ENCODE assay signal across 1 cellular context in genomic region chr5:93585753-93586385, GRCh38.
TF ChIP-seq lines count a peak whose summit lies in the region.

No MANE protein-coding gene starts in this region.

TF ChIP-seq in HepG2, 621 proteins besides CTCF, POLR2A, EP300 and RAD21:
- peak; percentile 17 for TF ChIP-seq ASH2L (IDR thresholded peaks at IDR 0.05; ENCODE audit: insufficient read length, low read depth, low read length)
- TF ChIP-seq MIER3 (CRISPR knock-in tag; IDR thresholded peaks at IDR 0.05; ENCODE audit: borderline replicate concordance): no peak
- 0 out of 2 replicates have a peak, but pooled peaks have one; percentile 3 for TF ChIP-seq UBTF (CRISPR knock-in tag; IDR thresholded peaks at IDR 0.05)
- 0 out of 2 replicates have a peak, but pooled peaks have one; percentile 14 for TF ChIP-seq GATAD2A (CRISPR knock-in tag; IDR thresholded peaks at IDR 0.05)
- TF ChIP-seq ZGPAT (CRISPR knock-in tag; IDR thresholded peaks at IDR 0.05): 0 out of 2 replicates have a peak, but pooled peaks have one; percentile 5
- TF ChIP-seq MTF2 (CRISPR knock-in tag; IDR thresholded peaks at IDR 0.05; ENCODE audit: borderline replicate concordance): no peak
- no peak for TF ChIP-seq KLF12 (CRISPR knock-in tag; IDR thresholded peaks at IDR 0.05; ENCODE audit: borderline replicate concordance)
- TF ChIP-seq SAP130 (CRISPR knock-in tag; IDR thresholded peaks at IDR 0.05; ENCODE audit: low read depth): peak; percentile 16; the same call in 1 of the 2 replicates
- TF ChIP-seq CENPX (CRISPR knock-in tag; IDR thresholded peaks at IDR 0.05): no peak
- TF ChIP-seq ZNF496 (CRISPR knock-in tag; IDR thresholded peaks at IDR 0.05; ENCODE audit: insufficient replicate concordance): no peak
